In genomic region chr13:32175943-32176342, GRCh38 we compare ENCODE assay signal across 35 cellular contexts.
"Had no signal": no experiment of that assay in that cellular context is flagged by ENCODE, and none has a peak within 500 bp of the region (broad histone marks: within the 10 kb centered on the region; RNA-seq: fewer than 3 reads in every experiment).

No MANE protein-coding gene starts in this region.

- H3K27me3 Mint-ChIP-seq: activated B cell treated with CpG ODN at 0.5 μM for 24 hours; activated CD4-positive, alpha-beta memory T cell treated with anti-CD3 and anti-CD28 coated beads for 36 hours; activated CD4-positive, alpha-beta T cell treated with anti-CD3 and anti-CD28 coated beads, Interleukin-2, amount 10 ng/mL, durations not matched to agents 24 days and 14 days; activated CD8-positive, alpha-beta T cell treated with anti-CD3 and anti-CD28 coated beads for 36 hours; activated naive CD4-positive, alpha-beta T cell treated with anti-CD3 and anti-CD28 coated beads, Interleukin-2, amount 10 ng/mL, durations not matched to agents 7 days and 5 days; activated naive CD4-positive, alpha-beta T cell treated with anti-CD3 and anti-CD28 coated beads, Interleukin-2, amount 50 U/mL, for 24 hours; activated naive CD8-positive, alpha-beta T cell; activated T-cell treated with anti-CD3 and anti-CD28 coated beads, Interleukin-2, amount 50 U/mL, for 24 hours; brain had no signal

- H3K4me1 Mint-ChIP-seq: activated B cell treated with CpG ODN at 0.5 μM for 24 hours; activated CD4-positive, alpha-beta T cell treated with anti-CD3 and anti-CD28 coated beads, Interleukin-2, amount 10 ng/mL, durations not matched to agents 24 days and 14 days; activated naive CD4-positive, alpha-beta T cell treated with anti-CD3 and anti-CD28 coated beads, Interleukin-2, amount 10 ng/mL, durations not matched to agents 7 days and 5 days; activated naive CD4-positive, alpha-beta T cell treated with anti-CD3 and anti-CD28 coated beads, Interleukin-2, amount 50 U/mL, for 24 hours; activated naive CD8-positive, alpha-beta T cell treated with anti-CD3 and anti-CD28 coated beads, Interleukin-2, amount 10 ng/mL, durations not matched to agents 7 days and 5 days; activated naive CD8-positive, alpha-beta T cell treated with anti-CD3 and anti-CD28 coated beads, Interleukin-2, amount 50 U/mL, for 24 hours; central memory CD8-positive, alpha-beta T cell had no signal

- H3K27ac ChIP-seq: ascending aorta, VCaP had no signal

- H3K36me3 ChIP-seq: cardiac muscle cell had no signal

- H3K4me1 ChIP-seq: ascending aorta had no signal

- H3K4me3 ChIP-seq: ascending aorta, cardiac muscle cell had no signal

- ATAC-seq: activated CD8-positive, alpha-beta T cell treated with anti-CD3 and anti-CD28 coated beads for 36 hours; activated naive CD8-positive, alpha-beta T cell treated with anti-CD3 and anti-CD28 coated beads, Interleukin-2, amount 50 U/mL, for 24 hours had no signal

- DNase-seq: activated B cell treated with CpG ODN at 0.5 μM for 24 hours; activated CD4-positive, alpha-beta memory T cell treated with anti-CD3 and anti-CD28 coated beads for 36 hours; activated CD4-positive, alpha-beta T cell treated with anti-CD3 and anti-CD28 coated beads for 4 hours; activated CD4-positive, alpha-beta T cell treated with anti-CD3 and anti-CD28 coated beads, Interleukin-2, amount 10 ng/mL, durations not matched to agents 24 days and 14 days; activated CD4-positive, alpha-beta T cell treated with anti-CD3 and anti-CD28 coated beads, Interleukin-2, amount 50 U/mL, for 1 hour; activated CD4-positive, alpha-beta T cell treated with anti-CD3 and anti-CD28 coated beads, Interleukin-2, amount 50 U/mL, for 4 hours; activated CD4-positive, CD25-positive, alpha-beta regulatory T cell treated with anti-CD3 and anti-CD28 coated beads, Interleukin-2, amount 50 U/mL, for 72 hours; activated CD8-positive, alpha-beta memory T cell treated with anti-CD3 and anti-CD28 coated beads, Interleukin-2, amount 50 U/mL, for 48 hours; activated CD8-positive, alpha-beta T cell treated with anti-CD3 and anti-CD28 coated beads for 36 hours; activated effector memory CD4-positive, alpha-beta T cell treated with Interleukin-2 at 50 U/mL for 16 hours; activated gamma-delta T cell; activated naive CD4-positive, alpha-beta T cell treated with anti-CD3 and anti-CD28 coated beads, Interleukin-2, amount 10 ng/mL, durations not matched to agents 7 days and 5 days; activated naive CD4-positive, alpha-beta T cell treated with Interleukin-2 at 50 U/mL for 16 hours; activated naive CD8-positive, alpha-beta T cell treated with anti-CD3 and anti-CD28 coated beads, Interleukin-2, amount 10 ng/mL, durations not matched to agents 7 days and 5 days; activated naive CD8-positive, alpha-beta T cell treated with anti-CD3 and anti-CD28 coated beads, Interleukin-2, amount 50 U/mL, for 24 hours; activated T-cell treated with anti-CD3 and anti-CD28 coated beads, Interleukin-2, amount 50 U/mL, for 24 hours; activated T-cell treated with anti-CD3 and anti-CD28 coated beads, Interleukin-2, amount 50 U/mL, for 48 hours; amygdala; anterior cingulate cortex; SW 1271; T-helper 1 cell; T-helper 2 cell; T-helper 9 cell had no signal

- H3K27ac Mint-ChIP-seq: activated B cell treated with CpG ODN at 0.5 μM for 24 hours; activated CD4-positive, alpha-beta memory T cell treated with anti-CD3 and anti-CD28 coated beads for 36 hours; activated CD4-positive, alpha-beta T cell treated with anti-CD3 and anti-CD28 coated beads, Interleukin-2, amount 10 ng/mL, durations not matched to agents 24 days and 14 days; activated CD8-positive, alpha-beta T cell treated with anti-CD3 and anti-CD28 coated beads for 36 hours; activated naive CD4-positive, alpha-beta T cell treated with anti-CD3 and anti-CD28 coated beads, Interleukin-2, amount 10 ng/mL, durations not matched to agents 7 days and 5 days; activated naive CD4-positive, alpha-beta T cell treated with anti-CD3 and anti-CD28 coated beads, Interleukin-2, amount 50 U/mL, for 24 hours; activated naive CD8-positive, alpha-beta T cell; activated naive CD8-positive, alpha-beta T cell treated with anti-CD3 and anti-CD28 coated beads, Interleukin-2, amount 10 ng/mL, durations not matched to agents 7 days and 5 days; activated naive CD8-positive, alpha-beta T cell treated with anti-CD3 and anti-CD28 coated beads, Interleukin-2, amount 50 U/mL, for 24 hours; activated T-cell treated with anti-CD3 and anti-CD28 coated beads, Interleukin-2, amount 50 U/mL, for 24 hours; activated T-helper 2 cell treated with anti-CD3 and anti-CD28 coated beads, Interferon-gamma antibody, Interleukin-2, Interleukin-4, amounts not matched to agents 10 μg/mL and 5 μg/mL and 100 μg/mL, durations not matched to agents 14 hours and 24 hours and 36 hours; T-helper 1 cell treated with Interleukin-12 subunit alpha and Interleukin-12 subunit beta and Interleukin-4 antibody, amounts not matched to agents 30 μg/mL and 1 μg/mL, for 36 hours; T-helper 2 cell treated with Interferon-gamma antibody and Interleukin-4, amounts not matched to agents 5 μg/mL and 100 μg/mL, for 36 hours had no signal

- FAIRE-seq: bronchial epithelial cell, TTC549 had no signal

- H3K4me3 Mint-ChIP-seq: activated B cell treated with CpG ODN at 0.5 μM for 24 hours; activated CD4-positive, alpha-beta memory T cell treated with anti-CD3 and anti-CD28 coated beads for 36 hours; activated CD4-positive, alpha-beta T cell treated with anti-CD3 and anti-CD28 coated beads, Interleukin-2, amount 10 ng/mL, durations not matched to agents 24 days and 14 days; activated CD8-positive, alpha-beta T cell treated with anti-CD3 and anti-CD28 coated beads for 36 hours; activated naive CD4-positive, alpha-beta T cell treated with anti-CD3 and anti-CD28 coated beads, Interleukin-2, amount 10 ng/mL, durations not matched to agents 7 days and 5 days; activated naive CD4-positive, alpha-beta T cell treated with anti-CD3 and anti-CD28 coated beads, Interleukin-2, amount 50 U/mL, for 24 hours; activated naive CD8-positive, alpha-beta T cell; activated naive CD8-positive, alpha-beta T cell treated with anti-CD3 and anti-CD28 coated beads, Interleukin-2, amount 10 ng/mL, durations not matched to agents 7 days and 5 days; activated naive CD8-positive, alpha-beta T cell treated with anti-CD3 and anti-CD28 coated beads, Interleukin-2, amount 50 U/mL, for 24 hours; activated T-cell treated with anti-CD3 and anti-CD28 coated beads, Interleukin-2, amount 50 U/mL, for 24 hours; brain; central memory CD8-positive, alpha-beta T cell; T-helper 1 cell treated with Interleukin-12 subunit alpha and Interleukin-12 subunit beta and Interleukin-4 antibody, amounts not matched to agents 30 μg/mL and 1 μg/mL, for 36 hours; T-helper 2 cell treated with Interferon-gamma antibody and Interleukin-4, amounts not matched to agents 5 μg/mL and 100 μg/mL, for 36 hours had no signal

- H3K9me3 ChIP-seq: ascending aorta had no signal

- H3K9me3 Mint-ChIP-seq: activated B cell treated with CpG ODN at 0.5 μM for 24 hours; activated CD4-positive, alpha-beta memory T cell treated with anti-CD3 and anti-CD28 coated beads for 36 hours; activated CD4-positive, alpha-beta T cell treated with anti-CD3 and anti-CD28 coated beads, Interleukin-2, amount 10 ng/mL, durations not matched to agents 24 days and 14 days; activated CD8-positive, alpha-beta T cell treated with anti-CD3 and anti-CD28 coated beads for 36 hours; activated naive CD4-positive, alpha-beta T cell treated with anti-CD3 and anti-CD28 coated beads, Interleukin-2, amount 10 ng/mL, durations not matched to agents 7 days and 5 days; activated naive CD4-positive, alpha-beta T cell treated with anti-CD3 and anti-CD28 coated beads, Interleukin-2, amount 50 U/mL, for 24 hours; activated naive CD8-positive, alpha-beta T cell treated with anti-CD3 and anti-CD28 coated beads, Interleukin-2, amount 10 ng/mL, durations not matched to agents 7 days and 5 days; activated naive CD8-positive, alpha-beta T cell treated with anti-CD3 and anti-CD28 coated beads, Interleukin-2, amount 50 U/mL, for 24 hours; activated T-cell treated with anti-CD3 and anti-CD28 coated beads, Interleukin-2, amount 50 U/mL, for 24 hours; activated T-helper 2 cell treated with anti-CD3 and anti-CD28 coated beads, Interferon-gamma antibody, Interleukin-2, Interleukin-4, amounts not matched to agents 10 μg/mL and 5 μg/mL and 100 μg/mL, durations not matched to agents 14 hours and 24 hours and 36 hours; brain; central memory CD8-positive, alpha-beta T cell; T-helper 1 cell treated with Interleukin-12 subunit alpha and Interleukin-12 subunit beta and Interleukin-4 antibody, amounts not matched to agents 30 μg/mL and 1 μg/mL, for 36 hours; T-helper 2 cell treated with Interferon-gamma antibody and Interleukin-4, amounts not matched to agents 5 μg/mL and 100 μg/mL, for 36 hours had no signal

- H3K36me3 Mint-ChIP-seq: activated naive CD4-positive, alpha-beta T cell treated with anti-CD3 and anti-CD28 coated beads, Interleukin-2, amount 10 ng/mL, durations not matched to agents 7 days and 5 days; activated naive CD4-positive, alpha-beta T cell treated with anti-CD3 and anti-CD28 coated beads, Interleukin-2, amount 50 U/mL, for 24 hours; activated naive CD8-positive, alpha-beta T cell; activated naive CD8-positive, alpha-beta T cell treated with anti-CD3 and anti-CD28 coated beads, Interleukin-2, amount 10 ng/mL, durations not matched to agents 7 days and 5 days had no signal

- H3K27me3 ChIP-seq: ascending aorta, cardiac muscle cell had no signal
